Comparison of ENCODE assay signal across 8 cellular contexts in genomic region chr12:27710592-27711311, GRCh38. TPM values are rescaled to one million over a fixed set of nuclear protein-coding genes. Genes with fewer than 3 reads are reported as not detected.
DNase-seq lines count a peak whose midpoint lies in the region; ATAC-seq, FAIRE-seq and TF ChIP-seq lines count a peak whose summit lies in the region.

TSS of gene MRPS35 (plus strand) at chr12:27710832. CDS start at chr12:27710844, 12 bp downstream.

- no peaks in the 10 kb centered on the region for H3K27me3 ChIP-seq in small intestine (ENCODE audit: control insufficient read depth in 2 of 2, insufficient read depth in 2 of 2, low read length in 2 of 2)

- ATAC-seq in GM18861 (IDR thresholded peaks at IDR 0.05; ENCODE audit: unreplicated experiment) = peak; percentile 95
- peak; percentile 95 for ATAC-seq in HG03095 (IDR thresholded peaks at IDR 0.05; ENCODE audit: unreplicated experiment)

- in situ Hi-C loops in ACHN (cut with HindIII; ENCODE audit: low pct_ligation_motif_present, low pct_unique_long_range_greater_than_20kb, low sequenced_read_pairs) (no loop called here), T47D (cut with HindIII; ENCODE audit: low pct_unique_long_range_greater_than_20kb, low sequenced_read_pairs) (no loop called here)

- DNase-seq in ACHN = peak; percentile 96
- peak; percentile 98 for DNase-seq in NCI-H2196 (lab: John Stamatoyannopoulos, UW; ENCODE audit: unreplicated experiment)
- peak; percentile 48 to 92 for DNase-seq in T47D (ENCODE audit: low read depth in 1 of 2, low spot score in 1 of 2)
- peak; percentile 87 for DNase-seq in iPS-NIHi11 (ENCODE audit: low spot score)
- peak; percentile 91 for DNase-seq in small intestine

- H3K27ac ChIP-seq in VCaP (peak within 1 kb of the TSS; percentile 94), small intestine (ENCODE audit: low read depth in 1 of 2, low read length in 1 of 2) (peak within 1 kb of the TSS; percentile 66 to 86)

- no peaks in the 10 kb centered on the region for H3K36me3 ChIP-seq in small intestine (ENCODE audit: control insufficient read depth in 2 of 2, insufficient read depth in 2 of 2, low read length in 2 of 2)

- peak within 1 kb of the TSS; percentile 81 to 87 for H3K4me3 ChIP-seq in small intestine (ENCODE audit: low read depth in 1 of 2, low read length in 2 of 2)

- FAIRE-seq in small intestine (lab: Jason Lieb, UNC) = no peak

- 0 to 1% (median 0%) methylated on average over 45 to 46 of the region's 46 CpGs for WGBS in small intestine, 3 donors

- H3K4me1 ChIP-seq in small intestine (ENCODE audit: control insufficient read depth in 2 of 2, insufficient read depth in 1 of 2, low read depth in 1 of 2, low read length in 1 of 2) = peaks cover 3 to 5% of the 10 kb centered on the region in 2 donors

- TF ChIP-seq CTCF in VCaP (conservative IDR thresholded peaks at IDR 0.05) = 0 out of 2 replicates have a peak, but pooled peaks have one; percentile 5

- no peaks in the 10 kb centered on the region for H3K9me3 ChIP-seq in small intestine (ENCODE audit: control insufficient read depth, low read depth)

RNA-seq across cellular contexts. Expression of gene MRPS35, which starts in this region (rescaled TPM):
- polyA plus RNA-seq in small intestine = 10 to 100 TPM; 45.1 to 84.2 (median 62.4) TPM

Comparison
In these comparisons a context has a peak if more than half of its experiments do, and no peak if none do; other contexts are left out.
1. Peak in every context shown above with its lines: DNase-seq, ATAC-seq, H3K4me3 ChIP-seq and H3K27ac ChIP-seq.